ENCODE assay signal across 10 cellular contexts in the genomic region with DNA sequence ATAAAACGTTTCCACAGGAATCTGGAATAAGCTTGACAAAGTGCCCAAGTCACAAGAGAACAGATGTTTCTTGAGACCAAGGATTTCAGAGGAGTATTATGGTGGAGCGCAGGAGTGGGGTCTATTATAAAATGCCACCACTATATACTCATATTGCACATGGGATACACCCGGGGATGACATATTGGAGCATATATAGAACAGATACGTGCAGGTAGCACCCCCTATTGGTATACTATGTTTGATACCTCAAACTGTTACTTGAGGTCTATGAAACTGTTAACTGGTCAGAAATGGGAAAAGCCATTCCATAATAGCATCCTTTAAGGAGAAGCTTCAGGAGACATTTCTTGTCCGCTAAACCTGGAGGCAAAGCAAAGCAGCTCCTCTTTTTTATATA.
A peak's percentile ranks its signal among the peaks of the same experiment; 100 is the strongest.
DNase-seq lines count a peak whose midpoint lies in the region; ATAC-seq and TF ChIP-seq lines count a peak whose summit lies in the region.
"Had no signal": no experiment of that assay in that cellular context is flagged by ENCODE, and none has a peak within 500 bp of the region (broad histone marks: within the 10 kb centered on the region; RNA-seq: fewer than 3 reads in every experiment).

No MANE protein-coding gene starts in this region.

- H3K4me3 Mint-ChIP-seq in activated naive CD4-positive, alpha-beta T cell treated with anti-CD3 and anti-CD28 coated beads, Interleukin-2, amount 10 ng/mL, durations not matched to agents 7 days and 5 days = no peak overlapping the region

- no peaks in the 10 kb centered on the region for H3K4me1 ChIP-seq in BE2C

- H3K27ac Mint-ChIP-seq in activated naive CD4-positive, alpha-beta T cell treated with anti-CD3 and anti-CD28 coated beads, Interleukin-2, amount 10 ng/mL, durations not matched to agents 7 days and 5 days = no peak overlapping the region

- CTCF ChIA-PET in activated naive CD4-positive, alpha-beta T cell treated with anti-CD3 and anti-CD28 coated beads, Interleukin-2, amount 10 ng/mL, durations not matched to agents 7 days and 5 days (lab: Charles Lee) = interaction anchor here (0.9 to 3.1 kb wide), 3 partner anchors 165 to 282 kb away, joined by 3 to 10 read pairs (median 8); no protein-coding TSS in a partner anchor

- no peaks in the 10 kb centered on the region for H3K9me3 ChIP-seq in BE2C
- H3K9me3 ChIP-seq: neutrophil had no signal

- H3K27me3 ChIP-seq in BE2C = no peaks in the 10 kb centered on the region
- H3K27me3 ChIP-seq: neutrophil had no signal

- TF ChIP-seq CTCF in BE2C (IDR thresholded peaks at IDR 0.05; ENCODE audit: low read depth, low read length) = peak; percentile 22; the same call in 1 of the 2 replicates
- TF ChIP-seq CTCF in fibroblast of pulmonary artery (IDR thresholded peaks at IDR 0.05; ENCODE audit: low read length, missing control alignments) = peak; percentile 21

- ATAC-seq in GM18867 (IDR thresholded peaks at IDR 0.05; ENCODE audit: unreplicated experiment) = peak; percentile 48

- H3K36me3 Mint-ChIP-seq in activated naive CD4-positive, alpha-beta T cell treated with anti-CD3 and anti-CD28 coated beads, Interleukin-2, amount 10 ng/mL, durations not matched to agents 7 days and 5 days = no peaks in the 10 kb centered on the region

- H3K36me3 ChIP-seq in BE2C = no peaks in the 10 kb centered on the region
- H3K36me3 ChIP-seq: neutrophil had no signal

- no peaks in the 10 kb centered on the region for H3K4me1 Mint-ChIP-seq in activated naive CD4-positive, alpha-beta T cell treated with anti-CD3 and anti-CD28 coated beads, Interleukin-2, amount 10 ng/mL, durations not matched to agents 7 days and 5 days

- no peaks in the 10 kb centered on the region for H3K27me3 Mint-ChIP-seq in activated naive CD4-positive, alpha-beta T cell treated with anti-CD3 and anti-CD28 coated beads, Interleukin-2, amount 10 ng/mL, durations not matched to agents 7 days and 5 days

- DNase-seq in BE2C (no peak), NCI-H526 treated with DMSO at 0.1 percent for 48 hours (lab: John Stamatoyannopoulos, UW) (peak; percentile 24), fibroblast of pulmonary artery (ENCODE audit: low read depth) (peak; percentile 23), dedifferentiated amniotic fluid mesenchymal stem cell (ENCODE audit: extremely low spot score) (no peak), NCI-H524 treated with DMSO at 0.1 percent for 48 hours (lab: John Stamatoyannopoulos, UW) (no peak)
- DNase-seq in activated T-cell treated with anti-CD3 and anti-CD28 coated beads, Interleukin-2, amount 50 U/mL, for 1 hour = no peak
- no peak for DNase-seq in activated naive CD4-positive, alpha-beta T cell treated with anti-CD3 and anti-CD28 coated beads, Interleukin-2, amount 10 ng/mL, durations not matched to agents 7 days and 5 days
- DNase-seq: NCI-H2171 had no signal

- H3K9me3 Mint-ChIP-seq in activated naive CD4-positive, alpha-beta T cell treated with anti-CD3 and anti-CD28 coated beads, Interleukin-2, amount 10 ng/mL, durations not matched to agents 7 days and 5 days = no peaks in the 10 kb centered on the region

- H3K4me3 ChIP-seq in BE2C (ENCODE audit: low read depth, low read length) (no peak overlapping the region), fibroblast of pulmonary artery (replicated peaks; ENCODE audit: low read depth, low read length) (no peak overlapping the region)

Comparison
In these comparisons a context has a peak if more than half of its experiments do, and no peak if none do; other contexts are left out.
1. DNase-seq: peak in NCI-H526 treated with DMSO at 0.1 percent for 48 hours (single experiment) and fibroblast of pulmonary artery (single experiment); none in BE2C (single experiment), activated T-cell treated with anti-CD3 and anti-CD28 coated beads, Interleukin-2, amount 50 U/mL, for 1 hour (single experiment), activated naive CD4-positive, alpha-beta T cell treated with anti-CD3 and anti-CD28 coated beads, Interleukin-2, amount 10 ng/mL, durations not matched to agents 7 days and 5 days (single experiment), dedifferentiated amniotic fluid mesenchymal stem cell (single experiment) and NCI-H524 treated with DMSO at 0.1 percent for 48 hours (single experiment).